In the genomic region with DNA sequence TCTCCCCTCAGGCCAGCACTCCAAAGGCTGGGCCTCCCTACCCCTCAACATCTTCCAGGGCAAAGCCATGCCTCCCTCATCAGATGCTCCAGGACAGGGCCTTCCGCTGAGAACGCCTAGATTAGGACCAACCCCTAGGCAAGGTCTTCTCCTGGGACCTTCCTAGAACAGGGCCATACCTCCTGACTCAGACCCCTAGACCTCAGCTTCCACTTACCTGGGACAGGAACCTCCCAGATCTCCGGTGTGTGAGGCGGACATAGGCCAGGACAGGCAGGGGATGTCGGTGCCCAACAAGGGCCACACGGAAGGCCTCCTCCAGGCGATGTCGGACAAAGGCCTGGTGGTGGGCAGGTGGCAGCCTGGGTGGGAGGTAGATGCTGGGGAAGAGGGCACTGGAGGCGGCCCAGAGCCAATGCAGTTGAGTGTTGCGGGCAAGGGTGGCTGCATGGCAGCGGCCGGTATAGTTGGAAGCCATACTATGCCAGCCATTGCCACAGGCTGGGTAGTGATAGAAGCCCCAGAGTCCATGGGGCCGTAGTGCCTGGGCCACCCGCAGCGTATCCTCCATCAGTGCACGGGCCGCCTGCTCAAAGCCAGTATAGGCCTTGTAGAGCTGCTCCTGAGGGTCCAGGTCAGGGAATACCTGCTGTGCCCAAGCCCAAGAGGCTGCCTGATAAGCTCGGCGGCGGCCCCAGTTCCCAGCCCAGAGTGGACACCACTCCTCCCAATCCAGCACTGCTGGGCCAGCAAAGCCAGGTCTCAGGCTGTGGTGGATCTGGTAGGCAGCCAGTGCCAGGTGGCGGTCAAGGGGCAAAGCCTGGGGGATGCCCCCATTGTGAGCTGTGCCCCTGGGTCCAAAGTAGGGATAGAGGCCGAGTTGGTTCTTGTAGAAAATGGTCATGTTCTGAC, we compare ENCODE assay signal across 20 cellular contexts. TPM values are rescaled to one million over a fixed set of nuclear protein-coding genes. Genes with fewer than 3 reads are reported as not detected.
A peak's percentile ranks its signal among the peaks of the same experiment; 100 is the strongest.
DNase-seq lines count a peak whose midpoint lies in the region; ATAC-seq, FAIRE-seq and TF ChIP-seq lines count a peak whose summit lies in the region.
"Had no signal": no experiment of that assay in that cellular context is flagged by ENCODE, and none has a peak within 500 bp of the region (broad histone marks: within the 10 kb centered on the region; RNA-seq: fewer than 3 reads in every experiment).

No MANE protein-coding gene starts in this region.

- H3K27ac ChIP-seq in IMR-90 (ENCODE audit: insufficient read depth, low read length) = no peak overlapping the region
- H3K27ac ChIP-seq in H1 (ENCODE audit: low read depth, low read length) = no peak overlapping the region
- H3K27ac ChIP-seq in neutrophil = peak overlapping the region; percentile 25
- H3K27ac ChIP-seq: A549, C4-2B had no signal

- no peak overlapping the region for H2AFZ ChIP-seq in IMR-90 (replicated peaks; ENCODE audit: low read length, poor library complexity)
- H2AFZ ChIP-seq in H1 (ENCODE audit: low read length) = no peak overlapping the region

- no peak for TF ChIP-seq CTCF in activated CD8-positive, alpha-beta T cell treated with anti-CD3 and anti-CD28 coated beads for 36 hours (IDR thresholded peaks at IDR 0.05)
- TF ChIP-seq CTCF in IMR-90 (conservative IDR thresholded peaks at IDR 0.05; ENCODE audit: low read depth, low read length) (no peak), H1 (IDR thresholded peaks at IDR 0.05; ENCODE audit: control extremely low read depth in 1 of 3, insufficient read depth in 1 of 3, low read depth in 1 of 3, low read length in 3 of 3) (no peak), neutrophil (IDR thresholded peaks at IDR 0.05) (no peak)

- peaks cover 40% of the 10 kb centered on the region for H3K4me1 Mint-ChIP-seq in activated CD8-positive, alpha-beta T cell treated with anti-CD3 and anti-CD28 coated beads, Interleukin-2, amount 10 ng/mL, durations not matched to agents 7 days and 5 days (ENCODE audit: low read depth)
- peaks cover 19% of the 10 kb centered on the region for H3K4me1 Mint-ChIP-seq in activated CD8-positive, alpha-beta T cell treated with anti-CD3 and anti-CD28 coated beads for 36 hours (ENCODE audit: low read depth)

- H3K4ac ChIP-seq in IMR-90 (ENCODE audit: low read depth, low read length) = no peak overlapping the region
- H3K4ac ChIP-seq in H1 (replicated peaks; ENCODE audit: insufficient read length, low read depth, low read length) = no peak overlapping the region

- H2AK9ac ChIP-seq in IMR-90 (replicated peaks; ENCODE audit: low read depth, low read length, poor library complexity) = peak overlapping the region; percentile 76

- no peaks in the 10 kb centered on the region for H3K9me3 Mint-ChIP-seq in activated CD8-positive, alpha-beta T cell treated with anti-CD3 and anti-CD28 coated beads, Interleukin-2, amount 10 ng/mL, durations not matched to agents 7 days and 5 days (ENCODE audit: insufficient read depth)
- H3K9me3 Mint-ChIP-seq in activated CD8-positive, alpha-beta T cell treated with anti-CD3 and anti-CD28 coated beads for 36 hours = no peaks in the 10 kb centered on the region
- H3K9me3 Mint-ChIP-seq: HFFc6, IgD-negative memory B cell had no signal

- in situ Hi-C loops in IMR-90 (cut with MboI; ENCODE audit: low sequenced_read_pairs) = no loop called here

- TF ChIP-seq EP300 in H1 (IDR thresholded peaks at IDR 0.05; ENCODE audit: borderline replicate concordance in 1 of 2, low read depth in 2 of 2, low read length in 2 of 2) = no peak

- peak overlapping the region; percentile 34 for H3K27ac Mint-ChIP-seq in activated CD8-positive, alpha-beta T cell treated with anti-CD3 and anti-CD28 coated beads, Interleukin-2, amount 10 ng/mL, durations not matched to agents 7 days and 5 days
- no peak overlapping the region for H3K27ac Mint-ChIP-seq in activated CD8-positive, alpha-beta T cell treated with anti-CD3 and anti-CD28 coated beads for 36 hours
- H3K27ac Mint-ChIP-seq: HFFc6 had no signal

- no peak overlapping the region for H3K4me3 Mint-ChIP-seq in activated CD8-positive, alpha-beta T cell treated with anti-CD3 and anti-CD28 coated beads, Interleukin-2, amount 10 ng/mL, durations not matched to agents 7 days and 5 days
- no peak overlapping the region for H3K4me3 Mint-ChIP-seq in activated CD8-positive, alpha-beta T cell treated with anti-CD3 and anti-CD28 coated beads for 36 hours
- H3K4me3 Mint-ChIP-seq: HFFc6 had no signal

- no peak for DNase-seq in activated CD8-positive, alpha-beta T cell treated with anti-CD3 and anti-CD28 coated beads, Interleukin-2, amount 10 ng/mL, durations not matched to agents 7 days and 5 days
- DNase-seq in activated CD8-positive, alpha-beta T cell treated with anti-CD3 and anti-CD28 coated beads for 36 hours = no peak
- DNase-seq in IMR-90 (no peak), H1 (ENCODE audit: low read depth in 1 of 2, low spot score in 2 of 2) (no peak), retina (no peak)
- DNase-seq: DMS 273 treated with DMSO at 0.1 percent for 48 hours, GDM1, HFFc6, NCI-H1105, NCI-H1694, NCI-H510A treated with DMSO at 0.1 percent for 48 hours had no signal

- H2BK15ac ChIP-seq in IMR-90 (ENCODE audit: low read depth, low read length) (no peak overlapping the region), H1 (ENCODE audit: low read length) (no peak overlapping the region)

- no peak overlapping the region for H2BK5ac ChIP-seq in IMR-90 (ENCODE audit: low read depth, low read length, poor library complexity, severe bottlenecking)
- no peak overlapping the region for H2BK5ac ChIP-seq in H1 (ENCODE audit: low read depth, low read length)

- intact Hi-C loops in activated CD8-positive, alpha-beta T cell treated with anti-CD3 and anti-CD28 coated beads for 36 hours (cut with micrococcal nuclease) = no loop called here
- intact Hi-C loops in IMR-90 (cut with micrococcal nuclease) = no loop called here

- no peaks in the 10 kb centered on the region for H3K27me3 ChIP-seq in IMR-90 (ENCODE audit: control insufficient read depth, insufficient read depth, low read length)
- H3K27me3 ChIP-seq in H1 (replicated peaks in 1 of 4; ENCODE audit: control insufficient read depth in 3 of 4, extremely low read depth in 1 of 4, insufficient read depth in 3 of 4, low read length in 3 of 4) = no peaks in the 10 kb centered on the region; a peak in 1 of 7 replicates
- no peaks in the 10 kb centered on the region for H3K27me3 ChIP-seq in neutrophil

- TF ChIP-seq RAD21 in IMR-90 (IDR thresholded peaks at IDR 0.05; ENCODE audit: low read length) (no peak), H1 (IDR thresholded peaks at IDR 0.05 in 1 of 2, conservative IDR thresholded peaks at IDR 0.05 in 1 of 2; ENCODE audit: low read depth in 2 of 2, low read length in 2 of 2) (no peak)

- H3K9me3 ChIP-seq in IMR-90 (ENCODE audit: control insufficient read depth, insufficient read depth, low read length) (no peaks in the 10 kb centered on the region), H1 (ENCODE audit: insufficient read depth in 2 of 2, low read depth in 1 of 2, low read length in 1 of 2) (no peaks in the 10 kb centered on the region), neutrophil (no peaks in the 10 kb centered on the region)
- H3K9me3 ChIP-seq: A549 had no signal

- peaks cover 7% of the 10 kb centered on the region for H3K9me1 ChIP-seq in IMR-90 (ENCODE audit: insufficient read depth, low read length)

- H3K4me3 ChIP-seq in IMR-90 (ENCODE audit: insufficient read depth, low read depth, low read length) (no peak overlapping the region), H1 (ENCODE audit: extremely low read depth in 1 of 4, insufficient read depth in 2 of 4, low read depth in 3 of 4, low read length in 4 of 4) (no peak overlapping the region), neutrophil (ENCODE audit: low read depth in 1 of 2, low read length in 1 of 2) (no peak overlapping the region)
- H3K4me3 ChIP-seq: A549 had no signal

- H4K91ac ChIP-seq in IMR-90 (ENCODE audit: insufficient read depth, low read depth, low read length) (no peak overlapping the region), H1 (replicated peaks; ENCODE audit: insufficient read length, low read length) (no peak overlapping the region)

- H4K5ac ChIP-seq in IMR-90 (ENCODE audit: low read depth, low read length) (no peak overlapping the region), H1 (ENCODE audit: insufficient read length, low read depth, low read length) (no peak overlapping the region)

- no peak overlapping the region for H3K9ac ChIP-seq in IMR-90 (ENCODE audit: low read depth, low read length)
- no peak overlapping the region for H3K9ac ChIP-seq in H1 (replicated peaks in 1 of 4; ENCODE audit: extremely low read depth in 1 of 4, low read depth in 3 of 4, low read length in 3 of 4)

- WGBS in IMR-90 (ENCODE audit: extremely low coverage in 2 of 2, insufficient read length in 1 of 2), 2 experiments = 95% methylated on average over 14 of the region's 22 CpGs; no CpG with 5 or more reads in 1 of the 2 experiments
- WGBS in H1 (ENCODE audit: extremely low coverage in 1 of 2, insufficient coverage in 1 of 2, insufficient read length in 1 of 2, insufficient replicate concordance in 2 of 2, low coverage in 1 of 2, low lambda C conversion rate in 2 of 2, missing lambda C conversion rate in 1 of 2), 2 experiments = 91% methylated on average over 22 of the region's 22 CpGs; no CpG with 5 or more reads in 1 of the 2 experiments

- ATAC-seq in activated CD8-positive, alpha-beta T cell treated with anti-CD3 and anti-CD28 coated beads, Interleukin-2, amount 10 ng/mL, durations not matched to agents 7 days and 5 days = no peak
- no peak for ATAC-seq in activated CD8-positive, alpha-beta T cell treated with anti-CD3 and anti-CD28 coated beads for 36 hours
- ATAC-seq in IMR-90 (ENCODE audit: low read depth) = no peak
- no peak for ATAC-seq in GM19455 (IDR thresholded peaks at IDR 0.05; ENCODE audit: unreplicated experiment)
- ATAC-seq in HG02981 (IDR thresholded peaks at IDR 0.05; ENCODE audit: unreplicated experiment) = no peak
- ATAC-seq: A549 had no signal

- no peak overlapping the region for H2AK5ac ChIP-seq in IMR-90 (ENCODE audit: low read depth, low read length)
- no peak overlapping the region for H2AK5ac ChIP-seq in H1 (ENCODE audit: low read depth, low read length)

- H3K4me1 ChIP-seq in IMR-90 (ENCODE audit: control insufficient read depth, insufficient read depth, low read length) (peaks cover 13% of the 10 kb centered on the region), H1 (replicated peaks in 1 of 4; ENCODE audit: control insufficient read depth in 3 of 4, insufficient read depth in 4 of 4, low read length in 3 of 4) (peaks cover 0 to 14% (median 6%) of the 10 kb centered on the region in 4 experiments; a peak in 5 of 7 replicates), neutrophil (ENCODE audit: control insufficient read depth in 1 of 2, insufficient read depth in 1 of 2, low read depth in 1 of 2, low read length in 1 of 2) (peaks cover 37 to 43% of the 10 kb centered on the region in 2 experiments)

- TF ChIP-seq POLR2A in IMR-90 (IDR thresholded peaks at IDR 0.05; ENCODE audit: low read depth, low read length) = no peak
- no peak for TF ChIP-seq POLR2A in H1 (IDR thresholded peaks at IDR 0.05; ENCODE audit: control extremely low read depth in 1 of 2, low read depth in 2 of 2, low read length in 2 of 2)

- H3K36me3 ChIP-seq in IMR-90 (ENCODE audit: control insufficient read depth, insufficient read depth, low read length) = peaks cover 6% of the 10 kb centered on the region
- peaks cover 3 to 5% (median 4%) of the 10 kb centered on the region in 4 experiments; a peak in 6 of 8 replicates for H3K36me3 ChIP-seq in H1 (ENCODE audit: control insufficient read depth in 2 of 4, insufficient read depth in 4 of 4, low read length in 3 of 4)
- no peaks in the 10 kb centered on the region for H3K36me3 ChIP-seq in neutrophil

- no peak overlapping the region for H3K23ac ChIP-seq in IMR-90 (ENCODE audit: low read depth, low read length)
- no peak overlapping the region for H3K23ac ChIP-seq in H1 (ENCODE audit: insufficient read length)

- H3K4me2 ChIP-seq in IMR-90 (ENCODE audit: low read depth, low read length) = no peak overlapping the region
- H3K4me2 ChIP-seq in H1 (ENCODE audit: insufficient read depth in 1 of 2, low read depth in 2 of 2, low read length in 2 of 2) = no peak overlapping the region
- H3K4me2 ChIP-seq: A549 had no signal

- no peak overlapping the region for H2BK120ac ChIP-seq in IMR-90 (ENCODE audit: low read depth, low read length)
- no peak overlapping the region for H2BK120ac ChIP-seq in H1 (replicated peaks; ENCODE audit: low read depth, low read length)

- H3K23me2 ChIP-seq in H1 (ENCODE audit: low read depth, low read length) = peaks cover 15% of the 10 kb centered on the region

- BruUV-seq in IMR-90 (replicated peaks; lab: Mats Ljungman, UMichigan) = no TSS peak

- H3K18ac ChIP-seq in IMR-90 (ENCODE audit: low read depth, low read length) (no peak overlapping the region), H1 (ENCODE audit: extremely low read depth, low read length) (no peak overlapping the region)

- dilution Hi-C loops in IMR-90 (cut with HindIII; ENCODE audit: low sequenced_read_pairs, unreplicated experiment) = no loop called here

- H4K20me1 ChIP-seq in IMR-90 (ENCODE audit: insufficient read depth, low read length) (no peaks in the 10 kb centered on the region), H1 (replicated peaks in 1 of 2; ENCODE audit: control insufficient read depth in 1 of 2, insufficient read depth in 2 of 2, low read length in 2 of 2) (peaks cover 0 to 3% of the 10 kb centered on the region in 2 experiments)

- no peak for FAIRE-seq in H1 (lab: Jason Lieb, UNC)
- FAIRE-seq: A549, GM12892, H54 had no signal

- CTCF ChIA-PET in activated CD8-positive, alpha-beta T cell treated with anti-CD3 and anti-CD28 coated beads, Interleukin-2, amount 10 ng/mL, durations not matched to agents 7 days and 5 days (lab: Charles Lee) = interaction anchor here (1.1 to 1.3 kb wide), 3 partner anchors 20 to 35 kb away, joined by 3 to 4 read pairs (median 3); no protein-coding TSS in a partner anchor
- CTCF ChIA-PET in activated CD8-positive, alpha-beta T cell treated with anti-CD3 and anti-CD28 coated beads for 36 hours (lab: Charles Lee) = interaction anchor here (1.2 kb wide), 1 partner anchor 29 kb away, joined by 3 read pairs; no protein-coding TSS in a partner anchor
- CTCF ChIA-PET in IMR-90 (lab: Yijun Ruan, JAX) (no interaction called here), H1 (lab: Charles Lee; ENCODE audit: partially characterized antibody) (interaction anchor here (0.5 to 3.4 kb wide), 12 partner anchors 8 to 622 kb away, joined by 3 to 16 read pairs (median 4); a partner anchor contains a TSS)

- H3K56ac ChIP-seq in IMR-90 (ENCODE audit: extremely low read depth, insufficient read depth, low read length) (no peak overlapping the region), H1 (replicated peaks; ENCODE audit: insufficient read length, low read depth, low read length) (no peak overlapping the region)

- peaks cover 7% of the 10 kb centered on the region for H3K36me3 Mint-ChIP-seq in activated CD8-positive, alpha-beta T cell treated with anti-CD3 and anti-CD28 coated beads, Interleukin-2, amount 10 ng/mL, durations not matched to agents 7 days and 5 days (ENCODE audit: low read depth)
- H3K36me3 Mint-ChIP-seq in activated CD8-positive, alpha-beta T cell treated with anti-CD3 and anti-CD28 coated beads for 36 hours (ENCODE audit: low read depth) = peaks cover 15% of the 10 kb centered on the region

- no peaks in the 10 kb centered on the region for H3K27me3 Mint-ChIP-seq in activated CD8-positive, alpha-beta T cell treated with anti-CD3 and anti-CD28 coated beads, Interleukin-2, amount 10 ng/mL, durations not matched to agents 7 days and 5 days (ENCODE audit: low read depth)
- no peaks in the 10 kb centered on the region for H3K27me3 Mint-ChIP-seq in activated CD8-positive, alpha-beta T cell treated with anti-CD3 and anti-CD28 coated beads for 36 hours
- H3K27me3 Mint-ChIP-seq: IgD-negative memory B cell had no signal

- H3K79me2 ChIP-seq in H1 (ENCODE audit: control insufficient read depth in 1 of 2, insufficient read depth in 2 of 2, low read length in 2 of 2) = peaks cover 0 to 15% of the 10 kb centered on the region in 2 experiments; a peak in 3 of 4 replicates

- H3K79me1 ChIP-seq in IMR-90 (ENCODE audit: low read depth in 1 of 2, low read length in 2 of 2) = peaks cover 18 to 38% of the 10 kb centered on the region in 2 experiments
- peaks cover 3% of the 10 kb centered on the region; the same call in 1 of the 2 replicates for H3K79me1 ChIP-seq in H1 (ENCODE audit: low read depth, low read length)

- no peak overlapping the region for H4K8ac ChIP-seq in IMR-90 (ENCODE audit: low read depth in 2 of 2, low read length in 2 of 2)
- H4K8ac ChIP-seq in H1 (ENCODE audit: extremely low read depth, insufficient read depth, low read length) = no peak overlapping the region

- no peak overlapping the region for H3K14ac ChIP-seq in IMR-90 (replicated peaks; ENCODE audit: low read depth, low read length)
- H3K14ac ChIP-seq in H1 (ENCODE audit: insufficient read length) = no peak overlapping the region

- H2BK12ac ChIP-seq in H1 (ENCODE audit: low read depth, low read length) = 0 out of 2 replicates have a peak overlapping the region, but pooled peaks have one; percentile 17

- H2BK20ac ChIP-seq in IMR-90 (ENCODE audit: low read depth, low read length) (no peak overlapping the region), H1 (ENCODE audit: low read length) (no peak overlapping the region)

- POLR2A ChIA-PET in activated CD8-positive, alpha-beta T cell treated with anti-CD3 and anti-CD28 coated beads, Interleukin-2, amount 10 ng/mL, durations not matched to agents 7 days and 5 days (lab: Charles Lee) = no interaction called here
- POLR2A ChIA-PET in activated CD8-positive, alpha-beta T cell treated with anti-CD3 and anti-CD28 coated beads for 36 hours (lab: Charles Lee) = interaction anchor here (1.1 to 3.7 kb wide), 3 partner anchors 10 to 43 kb away, joined by 3 to 20 read pairs (median 7); a partner anchor contains a TSS
- POLR2A ChIA-PET in IMR-90 (lab: Charles Lee; ENCODE audit: unreplicated experiment) (no interaction called here), H1 (lab: Charles Lee; ENCODE audit: partially characterized antibody) (interaction anchor here (0.9 to 3.4 kb wide), 9 partner anchors 11 to 37 kb away, joined by 3 to 29 read pairs (median 4); a partner anchor contains a TSS)

RNA-seq across cellular contexts. Expression of a gene that starts 2.5 kb away (rescaled TPM):
- total RNA-seq in activated CD8-positive, alpha-beta T cell treated with anti-CD3 and anti-CD28 coated beads, Interleukin-2, amount 10 ng/mL, durations not matched to agents 7 days and 5 days = 10 to 100 TPM; 81.3 to 85.1 TPM
- total RNA-seq in activated CD8-positive, alpha-beta T cell treated with anti-CD3 and anti-CD28 coated beads for 36 hours = 100 to 1,000 TPM; 132 to 133 TPM
- 48.6 and 52.7 TPM in 2 replicates for total RNA-seq in IMR-90 (2012; rRNA removed)
- polyA plus RNA-seq in IMR-90 (2012; rRNA removed) (79.1 and 85.2 TPM in 2 replicates), H1 (2011; rRNA removed) (76.7 and 123 TPM in 2 replicates)
- 68.9 and 69.3 TPM in 2 replicates for polyA plus RNA-seq in IMR-90 (2012; cell fraction: cytosol; rRNA removed)
- polyA plus RNA-seq in IMR-90 (2012; cell fraction: nucleus; rRNA removed; ENCODE audit: low replicate concordance) = 164 and 342 TPM in 2 replicates
- 88.8 and 97.8 TPM in 2 replicates for total RNA-seq in H1 (2021; fragmentation: NEBNext Ultra II Directional; extraction: Animal tissue kit (Norgen Biotek cat#: 25700))
- 76.7 TPM for polyA plus RNA-seq in H1 (2011; cell fraction: cytosol; rRNA removed)
- 310 TPM for polyA plus RNA-seq in H1 (2011; cell fraction: nucleus; rRNA removed)
- 72.6 to 93.2 TPM (median 89.6 TPM) in 4 replicates for polyA plus RNA-seq in H1 (2012, experiment 1 of 2)
- 133 TPM for polyA plus RNA-seq in H1 (2012, experiment 2 of 2)
- polyA plus RNA-seq in H1 (2013, experiment 1 of 2) = 61.4 TPM
- 54.6 TPM for polyA plus RNA-seq in H1 (2013, experiment 2 of 2)
- 47.8 and 50.1 TPM in 2 replicates for polyA minus RNA-seq in H1 (2011; rRNA and poly(A)+ RNA removed)
- polyA minus RNA-seq in H1 (2011; cell fraction: cytosol; rRNA and poly(A)+ RNA removed) = 33.3 TPM
- polyA minus RNA-seq in H1 (2011; cell fraction: nucleus; rRNA and poly(A)+ RNA removed) = 86.7 TPM

RNA-seq across cellular contexts. Expression of a gene that starts 4.5 kb away (rescaled TPM):
- 10 to 100 TPM in 1 of 2 experiments, 1 to 10 TPM in 1; 9.7 to 12.7 TPM for total RNA-seq in activated CD8-positive, alpha-beta T cell treated with anti-CD3 and anti-CD28 coated beads, Interleukin-2, amount 10 ng/mL, durations not matched to agents 7 days and 5 days
- total RNA-seq in activated CD8-positive, alpha-beta T cell treated with anti-CD3 and anti-CD28 coated beads for 36 hours = 1 to 10 TPM; 3.3 to 4.1 TPM
- total RNA-seq in IMR-90 (2012; rRNA removed) = 2.2 and 2.7 TPM in 2 replicates
- 5.7 and 7.6 TPM in 2 replicates for polyA plus RNA-seq in IMR-90 (2012; rRNA removed)
- polyA plus RNA-seq in IMR-90 (2012; cell fraction: cytosol; rRNA removed) = 7.4 and 11.3 TPM in 2 replicates
- polyA plus RNA-seq in IMR-90 (2012; cell fraction: nucleus; rRNA removed; ENCODE audit: low replicate concordance) = 4.6 and 10.7 TPM in 2 replicates
- total RNA-seq in H1 (2021; fragmentation: NEBNext Ultra II Directional; extraction: Animal tissue kit (Norgen Biotek cat#: 25700)) = 3.2 and 4.9 TPM in 2 replicates
- polyA plus RNA-seq in H1 (2011; rRNA removed) = 12.2 and 13.0 TPM in 2 replicates
- 7.5 TPM for polyA plus RNA-seq in H1 (2011; cell fraction: cytosol; rRNA removed)
- 9.4 TPM for polyA plus RNA-seq in H1 (2011; cell fraction: nucleus; rRNA removed)
- 3.3 to 4.6 TPM (median 4.3 TPM) in 4 replicates for polyA plus RNA-seq in H1 (2012, experiment 1 of 2)
- polyA plus RNA-seq in H1 (2012, experiment 2 of 2) = 6.7 TPM
- polyA plus RNA-seq in H1 (2013, experiment 1 of 2) = 3.5 TPM
- polyA plus RNA-seq in H1 (2013, experiment 2 of 2) = 3.8 TPM
- 2.1 and 6.2 TPM in 2 replicates for polyA minus RNA-seq in H1 (2011; rRNA and poly(A)+ RNA removed)
- polyA minus RNA-seq in H1 (2011; cell fraction: cytosol; rRNA and poly(A)+ RNA removed) = 5.6 TPM
- 5.2 TPM for polyA minus RNA-seq in H1 (2011; cell fraction: nucleus; rRNA and poly(A)+ RNA removed)

RNA-seq across cellular contexts. Expression of a gene that starts 4.5 kb away (rescaled TPM):
- 10 to 100 TPM; 26.8 to 28.5 TPM for total RNA-seq in activated CD8-positive, alpha-beta T cell treated with anti-CD3 and anti-CD28 coated beads, Interleukin-2, amount 10 ng/mL, durations not matched to agents 7 days and 5 days
- 10 to 100 TPM; 23.2 to 23.4 TPM for total RNA-seq in activated CD8-positive, alpha-beta T cell treated with anti-CD3 and anti-CD28 coated beads for 36 hours
- total RNA-seq in IMR-90 (2012; rRNA removed) = 3.1 and 5.0 TPM in 2 replicates
- polyA plus RNA-seq in IMR-90 (2012; rRNA removed) (14.2 and 14.4 TPM in 2 replicates), H1 (2011; rRNA removed) (16.7 and 23.9 TPM in 2 replicates)
- 7.4 and 10.9 TPM in 2 replicates for polyA plus RNA-seq in IMR-90 (2012; cell fraction: cytosol; rRNA removed)
- 19.3 and 45.2 TPM in 2 replicates for polyA plus RNA-seq in IMR-90 (2012; cell fraction: nucleus; rRNA removed; ENCODE audit: low replicate concordance)
- 10.1 and 11.3 TPM in 2 replicates for total RNA-seq in H1 (2021; fragmentation: NEBNext Ultra II Directional; extraction: Animal tissue kit (Norgen Biotek cat#: 25700))
- polyA plus RNA-seq in H1 (2011; cell fraction: cytosol; rRNA removed) = 12.0 TPM
- 36.5 TPM for polyA plus RNA-seq in H1 (2011; cell fraction: nucleus; rRNA removed)
- polyA plus RNA-seq in H1 (2012, experiment 1 of 2) = 5.4 to 12.0 TPM (median 10.1 TPM) in 4 replicates
- polyA plus RNA-seq in H1 (2012, experiment 2 of 2) = 10.8 TPM
- polyA plus RNA-seq in H1 (2013, experiment 1 of 2) = 10.9 TPM
- 11.2 TPM for polyA plus RNA-seq in H1 (2013, experiment 2 of 2)
- polyA minus RNA-seq in H1 (2011; rRNA and poly(A)+ RNA removed) = 7.2 and 13.4 TPM in 2 replicates
- polyA minus RNA-seq in H1 (2011; cell fraction: cytosol; rRNA and poly(A)+ RNA removed) = 3.4 TPM
- 15.6 TPM for polyA minus RNA-seq in H1 (2011; cell fraction: nucleus; rRNA and poly(A)+ RNA removed)

RNA-seq across cellular contexts. Expression of a gene that starts 8.6 kb away (rescaled TPM):
- under 1 TPM in 1 of 2 experiments, not detected in 1; 0.16 TPM for total RNA-seq in activated CD8-positive, alpha-beta T cell treated with anti-CD3 and anti-CD28 coated beads, Interleukin-2, amount 10 ng/mL, durations not matched to agents 7 days and 5 days
- not detected for total RNA-seq in activated CD8-positive, alpha-beta T cell treated with anti-CD3 and anti-CD28 coated beads for 36 hours
- under 0.01 and 0.36 TPM in 2 replicates for total RNA-seq in IMR-90 (2012; rRNA removed)
- polyA plus RNA-seq in IMR-90 (2012; rRNA removed) = 0.29 and 0.32 TPM in 2 replicates
- polyA plus RNA-seq in IMR-90 (2012; cell fraction: cytosol; rRNA removed) = 0.21 and 0.32 TPM in 2 replicates
- polyA plus RNA-seq in IMR-90 (2012; cell fraction: nucleus; rRNA removed; ENCODE audit: low replicate concordance) = 1.4 and 2.3 TPM in 2 replicates
- 1.7 and 2.0 TPM in 2 replicates for total RNA-seq in H1 (2021; fragmentation: NEBNext Ultra II Directional; extraction: Animal tissue kit (Norgen Biotek cat#: 25700))
- polyA plus RNA-seq in H1 (2011; rRNA removed) = 5.4 and 9.1 TPM in 2 replicates
- 5.7 TPM for polyA plus RNA-seq in H1 (2011; cell fraction: cytosol; rRNA removed)
- polyA plus RNA-seq in H1 (2011; cell fraction: nucleus; rRNA removed) = 6.6 TPM
- polyA plus RNA-seq in H1 (2012, experiment 1 of 2) = 3.9 to 4.4 TPM (median 4.0 TPM) in 4 replicates
- 2.7 TPM for polyA plus RNA-seq in H1 (2012, experiment 2 of 2)
- 4.9 TPM for polyA plus RNA-seq in H1 (2013, experiment 1 of 2)
- polyA plus RNA-seq in H1 (2013, experiment 2 of 2) = 4.1 TPM
- polyA minus RNA-seq in H1 (2011; rRNA and poly(A)+ RNA removed) = 5.0 and 5.9 TPM in 2 replicates
- polyA minus RNA-seq in H1 (2011; cell fraction: cytosol; rRNA and poly(A)+ RNA removed) = 4.9 TPM
- polyA minus RNA-seq in H1 (2011; cell fraction: nucleus; rRNA and poly(A)+ RNA removed) = 6.2 TPM

RNA-seq across cellular contexts. Expression of a gene that starts 15.9 kb away (rescaled TPM):
- total RNA-seq in activated CD8-positive, alpha-beta T cell treated with anti-CD3 and anti-CD28 coated beads, Interleukin-2, amount 10 ng/mL, durations not matched to agents 7 days and 5 days = not detected
- not detected for total RNA-seq in activated CD8-positive, alpha-beta T cell treated with anti-CD3 and anti-CD28 coated beads for 36 hours
- under 0.01 TPM in 2 replicates for total RNA-seq in IMR-90 (2012; rRNA removed)
- polyA plus RNA-seq in IMR-90 (2012; rRNA removed) (not detected in 2 replicates), H1 (2011; rRNA removed) (0.68 and 0.94 TPM in 2 replicates)
- not detected in 2 replicates for polyA plus RNA-seq in IMR-90 (2012; cell fraction: cytosol; rRNA removed)
- polyA plus RNA-seq in IMR-90 (2012; cell fraction: nucleus; rRNA removed; ENCODE audit: low replicate concordance) = 0.37 and 0.52 TPM in 2 replicates
- total RNA-seq in H1 (2021; fragmentation: NEBNext Ultra II Directional; extraction: Animal tissue kit (Norgen Biotek cat#: 25700)) = 0.57 and 0.58 TPM in 2 replicates
- polyA plus RNA-seq in H1 (2011; cell fraction: cytosol; rRNA removed) = 0.74 TPM
- 1.1 TPM for polyA plus RNA-seq in H1 (2011; cell fraction: nucleus; rRNA removed)
- polyA plus RNA-seq in H1 (2012, experiment 1 of 2) = 0.37 to 0.74 TPM (median 0.57 TPM) in 4 replicates
- polyA plus RNA-seq in H1 (2012, experiment 2 of 2) = 0.38 TPM
- polyA plus RNA-seq in H1 (2013, experiment 1 of 2) = 0.20 TPM
- polyA plus RNA-seq in H1 (2013, experiment 2 of 2) = 0.15 TPM
- polyA minus RNA-seq in H1 (2011; rRNA and poly(A)+ RNA removed) = 0.63 and 0.69 TPM in 2 replicates
- polyA minus RNA-seq in H1 (2011; cell fraction: cytosol; rRNA and poly(A)+ RNA removed) = not detected
- polyA minus RNA-seq in H1 (2011; cell fraction: nucleus; rRNA and poly(A)+ RNA removed) = not detected
- total RNA-seq: LHCN-M2 had no signal

Comparison
In these comparisons a context has a peak if more than half of its experiments do, and no peak if none do; other contexts are left out.
1. POLR2A ChIA-PET loops: an anchor here in activated CD8-positive, alpha-beta T cell treated with anti-CD3 and anti-CD28 coated beads for 36 hours (1.1 to 3.7 kb wide) and H1 (0.9 to 3.4 kb wide); none called in activated CD8-positive, alpha-beta T cell treated with anti-CD3 and anti-CD28 coated beads, Interleukin-2, amount 10 ng/mL, durations not matched to agents 7 days and 5 days and IMR-90.